2 cellular contexts compared by ENCODE assay signal in the genomic region with DNA sequence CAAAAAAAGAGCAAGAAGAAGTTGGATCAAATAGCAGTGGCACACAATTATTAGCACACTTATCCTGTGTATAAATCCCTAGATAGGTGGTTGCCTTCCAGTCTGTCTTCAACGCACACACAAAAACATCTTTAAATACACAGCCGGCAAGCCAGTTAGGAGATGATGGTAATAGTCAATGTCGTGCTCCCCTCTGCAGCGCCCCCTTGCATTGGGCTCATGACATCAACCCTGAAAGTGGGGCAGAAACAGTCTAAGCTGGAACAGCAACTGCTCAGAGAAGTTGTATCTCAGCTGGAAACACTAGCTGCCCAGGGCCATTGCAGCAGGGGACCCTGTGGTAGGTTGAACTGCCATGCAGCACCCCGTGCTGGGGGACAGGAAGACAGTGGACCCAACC.
TF ChIP-seq lines count a peak whose summit lies in the region.

No MANE protein-coding gene starts in this region.

TF ChIP-seq in IMR-90, 13 proteins besides CTCF, POLR2A, EP300 and RAD21 (continued from another document):
- no peak for TF ChIP-seq MAFK (IDR thresholded peaks at IDR 0.05; ENCODE audit: low read depth, low read length)
- no peak for TF ChIP-seq MXI1 (IDR thresholded peaks at IDR 0.05; ENCODE audit: borderline replicate concordance, low read depth, low read length)
- no peak for TF ChIP-seq RFX5 (IDR thresholded peaks at IDR 0.05; ENCODE audit: low read depth, low read length)
- TF ChIP-seq CHD1 (IDR thresholded peaks at IDR 0.05; ENCODE audit: low read depth, low read length), result no peak
- TF ChIP-seq NFE2L2 (IDR thresholded peaks at IDR 0.05; ENCODE audit: low read depth, low read length), result no peak
- TF ChIP-seq BHLHE40 (IDR thresholded peaks at IDR 0.05; ENCODE audit: low read depth, low read length), result no peak
- TF ChIP-seq CEBPB (IDR thresholded peaks at IDR 0.05; ENCODE audit: low read depth, low read length), result no peak
- TF ChIP-seq MAZ (IDR thresholded peaks at IDR 0.05; ENCODE audit: borderline replicate concordance, low read depth, low read length), result no peak
- no peak for TF ChIP-seq RCOR1 (IDR thresholded peaks at IDR 0.05; ENCODE audit: insufficient replicate concordance, low read length)
- TF ChIP-seq, protein P1, sequence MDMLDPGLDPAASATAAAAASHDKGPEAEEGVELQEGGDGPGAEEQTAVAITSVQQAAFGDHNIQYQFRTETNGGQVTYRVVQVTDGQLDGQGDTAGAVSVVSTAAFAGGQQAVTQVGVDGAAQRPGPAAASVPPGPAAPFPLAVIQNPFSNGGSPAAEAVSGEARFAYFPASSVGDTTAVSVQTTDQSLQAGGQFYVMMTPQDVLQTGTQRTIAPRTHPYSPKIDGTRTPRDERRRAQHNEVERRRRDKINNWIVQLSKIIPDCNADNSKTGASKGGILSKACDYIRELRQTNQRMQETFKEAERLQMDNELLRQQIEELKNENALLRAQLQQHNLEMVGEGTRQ (IDR thresholded peaks at IDR 0.05; ENCODE audit: low read depth, low read length), result no peak
- TF ChIP-seq, protein P2, sequence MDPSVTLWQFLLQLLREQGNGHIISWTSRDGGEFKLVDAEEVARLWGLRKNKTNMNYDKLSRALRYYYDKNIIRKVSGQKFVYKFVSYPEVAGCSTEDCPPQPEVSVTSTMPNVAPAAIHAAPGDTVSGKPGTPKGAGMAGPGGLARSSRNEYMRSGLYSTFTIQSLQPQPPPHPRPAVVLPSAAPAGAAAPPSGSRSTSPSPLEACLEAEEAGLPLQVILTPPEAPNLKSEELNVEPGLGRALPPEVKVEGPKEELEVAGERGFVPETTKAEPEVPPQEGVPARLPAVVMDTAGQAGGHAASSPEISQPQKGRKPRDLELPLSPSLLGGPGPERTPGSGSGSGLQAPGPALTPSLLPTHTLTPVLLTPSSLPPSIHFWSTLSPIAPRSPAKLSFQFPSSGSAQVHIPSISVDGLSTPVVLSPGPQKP (IDR thresholded peaks at IDR 0.05; ENCODE audit: borderline replicate concordance, low read depth, low read length), result no peak
- no peak for TF ChIP-seq SMC3 (IDR thresholded peaks at IDR 0.05; ENCODE audit: low read depth, low read length)

TF ChIP-seq in K562, 482 proteins besides CTCF, POLR2A, EP300 and RAD21 (continued from another document):
- TF ChIP-seq RBM14 (IDR thresholded peaks at IDR 0.05; ENCODE audit: borderline replicate concordance, insufficient read depth, low read depth, low read length) (no peak), HNRNPLL (IDR thresholded peaks at IDR 0.05; ENCODE audit: low read depth, low read length, poor library complexity, severe bottlenecking) (no peak), ZNF316 (IDR thresholded peaks at IDR 0.05) (no peak), ZC3H4 (CRISPR knock-in tag; IDR thresholded peaks at IDR 0.05; ENCODE audit: borderline replicate concordance) (no peak), PTRF (tag; IDR thresholded peaks at IDR 0.05) (no peak), CHCHD3 (CRISPR knock-in tag; IDR thresholded peaks at IDR 0.05) (no peak), ATF1 (CRISPR knock-in tag; IDR thresholded peaks at IDR 0.05) (no peak), ATF1 (tag; IDR thresholded peaks at IDR 0.05) (no peak)
- TF ChIP-seq, protein P3, sequence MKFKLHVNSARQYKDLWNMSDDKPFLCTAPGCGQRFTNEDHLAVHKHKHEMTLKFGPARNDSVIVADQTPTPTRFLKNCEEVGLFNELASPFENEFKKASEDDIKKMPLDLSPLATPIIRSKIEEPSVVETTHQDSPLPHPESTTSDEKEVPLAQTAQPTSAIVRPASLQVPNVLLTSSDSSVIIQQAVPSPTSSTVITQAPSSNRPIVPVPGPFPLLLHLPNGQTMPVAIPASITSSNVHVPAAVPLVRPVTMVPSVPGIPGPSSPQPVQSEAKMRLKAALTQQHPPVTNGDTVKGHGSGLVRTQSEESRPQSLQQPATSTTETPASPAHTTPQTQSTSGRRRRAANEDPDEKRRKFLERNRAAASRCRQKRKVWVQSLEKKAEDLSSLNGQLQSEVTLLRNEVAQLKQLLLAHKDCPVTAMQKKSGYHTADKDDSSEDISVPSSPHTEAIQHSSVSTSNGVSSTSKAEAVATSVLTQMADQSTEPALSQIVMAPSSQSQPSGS (CRISPR knock-in tag; IDR thresholded peaks at IDR 0.05), result no peak
- TF ChIP-seq, protein P4, sequence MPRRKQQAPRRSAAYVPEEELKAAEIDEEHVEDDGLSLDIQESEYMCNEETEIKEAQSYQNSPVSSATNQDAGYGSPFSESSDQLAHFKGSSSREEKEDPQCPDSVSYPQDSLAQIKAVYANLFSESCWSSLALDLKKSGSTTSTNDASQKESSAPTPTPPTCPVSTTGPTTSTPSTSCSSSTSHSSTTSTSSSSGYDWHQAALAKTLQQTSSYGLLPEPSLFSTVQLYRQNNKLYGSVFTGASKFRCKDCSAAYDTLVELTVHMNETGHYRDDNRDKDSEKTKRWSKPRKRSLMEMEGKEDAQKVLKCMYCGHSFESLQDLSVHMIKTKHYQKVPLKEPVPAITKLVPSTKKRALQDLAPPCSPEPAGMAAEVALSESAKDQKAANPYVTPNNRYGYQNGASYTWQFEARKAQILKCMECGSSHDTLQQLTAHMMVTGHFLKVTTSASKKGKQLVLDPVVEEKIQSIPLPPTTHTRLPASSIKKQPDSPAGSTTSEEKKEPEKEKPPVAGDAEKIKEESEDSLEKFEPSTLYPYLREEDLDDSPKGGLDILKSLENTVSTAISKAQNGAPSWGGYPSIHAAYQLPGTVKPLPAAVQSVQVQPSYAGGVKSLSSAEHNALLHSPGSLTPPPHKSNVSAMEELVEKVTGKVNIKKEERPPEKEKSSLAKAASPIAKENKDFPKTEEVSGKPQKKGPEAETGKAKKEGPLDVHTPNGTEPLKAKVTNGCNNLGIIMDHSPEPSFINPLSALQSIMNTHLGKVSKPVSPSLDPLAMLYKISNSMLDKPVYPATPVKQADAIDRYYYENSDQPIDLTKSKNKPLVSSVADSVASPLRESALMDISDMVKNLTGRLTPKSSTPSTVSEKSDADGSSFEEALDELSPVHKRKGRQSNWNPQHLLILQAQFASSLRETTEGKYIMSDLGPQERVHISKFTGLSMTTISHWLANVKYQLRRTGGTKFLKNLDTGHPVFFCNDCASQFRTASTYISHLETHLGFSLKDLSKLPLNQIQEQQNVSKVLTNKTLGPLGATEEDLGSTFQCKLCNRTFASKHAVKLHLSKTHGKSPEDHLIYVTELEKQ (CRISPR knock-in tag; IDR thresholded peaks at IDR 0.05), result no peak
- TF ChIP-seq, protein P5, sequence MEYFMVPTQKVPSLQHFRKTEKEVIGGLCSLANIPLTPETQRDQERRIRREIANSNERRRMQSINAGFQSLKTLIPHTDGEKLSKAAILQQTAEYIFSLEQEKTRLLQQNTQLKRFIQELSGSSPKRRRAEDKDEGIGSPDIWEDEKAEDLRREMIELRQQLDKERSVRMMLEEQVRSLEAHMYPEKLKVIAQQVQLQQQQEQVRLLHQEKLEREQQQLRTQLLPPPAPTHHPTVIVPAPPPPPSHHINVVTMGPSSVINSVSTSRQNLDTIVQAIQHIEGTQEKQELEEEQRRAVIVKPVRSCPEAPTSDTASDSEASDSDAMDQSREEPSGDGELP (CRISPR knock-in tag; IDR thresholded peaks at IDR 0.05; ENCODE audit: borderline replicate concordance), result no peak
- TF ChIP-seq, protein P6, sequence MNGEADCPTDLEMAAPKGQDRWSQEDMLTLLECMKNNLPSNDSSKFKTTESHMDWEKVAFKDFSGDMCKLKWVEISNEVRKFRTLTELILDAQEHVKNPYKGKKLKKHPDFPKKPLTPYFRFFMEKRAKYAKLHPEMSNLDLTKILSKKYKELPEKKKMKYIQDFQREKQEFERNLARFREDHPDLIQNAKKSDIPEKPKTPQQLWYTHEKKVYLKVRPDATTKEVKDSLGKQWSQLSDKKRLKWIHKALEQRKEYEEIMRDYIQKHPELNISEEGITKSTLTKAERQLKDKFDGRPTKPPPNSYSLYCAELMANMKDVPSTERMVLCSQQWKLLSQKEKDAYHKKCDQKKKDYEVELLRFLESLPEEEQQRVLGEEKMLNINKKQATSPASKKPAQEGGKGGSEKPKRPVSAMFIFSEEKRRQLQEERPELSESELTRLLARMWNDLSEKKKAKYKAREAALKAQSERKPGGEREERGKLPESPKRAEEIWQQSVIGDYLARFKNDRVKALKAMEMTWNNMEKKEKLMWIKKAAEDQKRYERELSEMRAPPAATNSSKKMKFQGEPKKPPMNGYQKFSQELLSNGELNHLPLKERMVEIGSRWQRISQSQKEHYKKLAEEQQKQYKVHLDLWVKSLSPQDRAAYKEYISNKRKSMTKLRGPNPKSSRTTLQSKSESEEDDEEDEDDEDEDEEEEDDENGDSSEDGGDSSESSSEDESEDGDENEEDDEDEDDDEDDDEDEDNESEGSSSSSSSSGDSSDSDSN (IDR thresholded peaks at IDR 0.05; ENCODE audit: borderline replicate concordance in 1 of 2, low read depth in 2 of 2, low read length in 2 of 2), result no peak
